ENCODE assay signal across 16 cellular contexts in genomic region chr2:128364441-128364911, GRCh38.
"Had no signal": no experiment of that assay in that cellular context is flagged by ENCODE, and none has a peak within 500 bp of the region (broad histone marks: within the 10 kb centered on the region; RNA-seq: fewer than 3 reads in every experiment).

No MANE protein-coding gene starts in this region.

- H3K4me1 Mint-ChIP-seq: activated CD4-positive, alpha-beta memory T cell treated with anti-CD3 and anti-CD28 coated beads, Interleukin-2, amount 10 ng/mL, durations not matched to agents 7 days and 5 days; activated CD8-positive, alpha-beta memory T cell treated with anti-CD3 and anti-CD28 coated beads, Interleukin-2, amount 10 ng/mL, durations not matched to agents 7 days and 5 days had no signal

- H3K4me3 Mint-ChIP-seq: activated CD4-positive, alpha-beta memory T cell treated with anti-CD3 and anti-CD28 coated beads, Interleukin-2, amount 10 ng/mL, durations not matched to agents 7 days and 5 days; activated CD8-positive, alpha-beta memory T cell treated with anti-CD3 and anti-CD28 coated beads, Interleukin-2, amount 10 ng/mL, durations not matched to agents 7 days and 5 days; activated naive CD4-positive, alpha-beta T cell treated with anti-CD3 and anti-CD28 coated beads for 36 hours; stimulated activated naive CD8-positive, alpha-beta T cell treated with anti-CD3 and anti-CD28 coated beads, Interleukin-15, Interleukin-2, amounts not matched to agents 100 ng/mL and 50 ng/mL, for 24 hours; T-helper 2 cell treated with Interferon-gamma antibody and Interleukin-4, amounts not matched to agents 5 μg/mL and 100 μg/mL, for 36 hours; type B pancreatic cell; WTC11 had no signal

- H3K27me3 Mint-ChIP-seq: activated CD4-positive, alpha-beta memory T cell treated with anti-CD3 and anti-CD28 coated beads, Interleukin-2, amount 10 ng/mL, durations not matched to agents 7 days and 5 days; stimulated activated naive CD8-positive, alpha-beta T cell treated with anti-CD3 and anti-CD28 coated beads, Interleukin-15, Interleukin-2, amounts not matched to agents 100 ng/mL and 50 ng/mL, for 24 hours; type B pancreatic cell had no signal

- H3K27ac ChIP-seq: ascending aorta, parathyroid adenoma, SK-N-MC had no signal

- H3K27me3 ChIP-seq: ascending aorta had no signal

- H3K9me3 ChIP-seq: ascending aorta had no signal

- H3K36me3 Mint-ChIP-seq: activated CD8-positive, alpha-beta memory T cell treated with anti-CD3 and anti-CD28 coated beads, Interleukin-2, amount 10 ng/mL, durations not matched to agents 7 days and 5 days; type B pancreatic cell; WTC11 had no signal

- DNase-seq: activated CD4-positive, alpha-beta memory T cell treated with anti-CD3 and anti-CD28 coated beads, Interleukin-2, amount 10 ng/mL, durations not matched to agents 7 days and 5 days; activated CD4-positive, alpha-beta T cell treated with anti-CD3 and anti-CD28 coated beads for 4 hours; activated CD8-positive, alpha-beta memory T cell treated with anti-CD3 and anti-CD28 coated beads, Interleukin-2, amount 10 ng/mL, durations not matched to agents 7 days and 5 days; activated naive CD4-positive, alpha-beta T cell treated with anti-CD3 and anti-CD28 coated beads for 36 hours; effector CD8-positive, alpha-beta T cell; foreskin fibroblast; stimulated activated CD4-positive, alpha-beta T cell treated with anti-CD3 and anti-CD28 coated beads, Interleukin-12 subunit alpha, Interleukin-12 subunit beta, amount 100 ng/mL, for 4 hours; stimulated activated CD4-positive, alpha-beta T cell treated with anti-CD3 and anti-CD28 coated beads, Interleukin-1b, Interleukin-23, amount 100 ng/mL, for 48 hours had no signal

- H3K9me3 Mint-ChIP-seq: activated CD4-positive, alpha-beta memory T cell treated with anti-CD3 and anti-CD28 coated beads, Interleukin-2, amount 10 ng/mL, durations not matched to agents 7 days and 5 days; activated naive CD4-positive, alpha-beta T cell treated with anti-CD3 and anti-CD28 coated beads for 36 hours; stimulated activated naive CD8-positive, alpha-beta T cell treated with anti-CD3 and anti-CD28 coated beads, Interleukin-15, Interleukin-2, amounts not matched to agents 100 ng/mL and 50 ng/mL, for 24 hours; T-helper 2 cell treated with Interferon-gamma antibody and Interleukin-4, amounts not matched to agents 5 μg/mL and 100 μg/mL, for 36 hours; type B pancreatic cell; WTC11 had no signal

- H3K9ac ChIP-seq: parathyroid adenoma had no signal

- H3K4me1 ChIP-seq: parathyroid adenoma had no signal

- FAIRE-seq: TTC549 had no signal

- ATAC-seq: activated CD8-positive, alpha-beta memory T cell treated with anti-CD3 and anti-CD28 coated beads, Interleukin-2, amount 10 ng/mL, durations not matched to agents 7 days and 5 days; WTC11 had no signal

- H3K27ac Mint-ChIP-seq: activated CD4-positive, alpha-beta memory T cell treated with anti-CD3 and anti-CD28 coated beads, Interleukin-2, amount 10 ng/mL, durations not matched to agents 7 days and 5 days; activated CD8-positive, alpha-beta memory T cell treated with anti-CD3 and anti-CD28 coated beads, Interleukin-2, amount 10 ng/mL, durations not matched to agents 7 days and 5 days; activated naive CD4-positive, alpha-beta T cell treated with anti-CD3 and anti-CD28 coated beads for 36 hours; stimulated activated naive CD8-positive, alpha-beta T cell treated with anti-CD3 and anti-CD28 coated beads, Interleukin-15, Interleukin-2, amounts not matched to agents 100 ng/mL and 50 ng/mL, for 24 hours; T-helper 2 cell treated with Interferon-gamma antibody and Interleukin-4, amounts not matched to agents 5 μg/mL and 100 μg/mL, for 36 hours; type B pancreatic cell had no signal

- H3K4me3 ChIP-seq: ascending aorta, SK-N-MC had no signal

- H3K36me3 ChIP-seq: ascending aorta had no signal
